34 cellular contexts compared by ENCODE assay signal in genomic region chr12:115670869-115671268, GRCh38.
"Had no signal": no experiment of that assay in that cellular context is flagged by ENCODE, and none has a peak within 500 bp of the region (broad histone marks: within the 10 kb centered on the region; RNA-seq: fewer than 3 reads in every experiment).

No MANE protein-coding gene starts in this region.

- H3K4me1 ChIP-seq: breast epithelium, colonic mucosa, esophagus muscularis mucosa, foreskin keratinocyte, gastrocnemius medialis, heart left ventricle had no signal

- H3K27ac ChIP-seq: adrenal gland, ascending aorta, breast epithelium, cardiac muscle cell, colonic mucosa, esophagus muscularis mucosa, foreskin keratinocyte, gastrocnemius medialis, heart left ventricle, WERI-Rb-1 had no signal

- H3K9me3 ChIP-seq: adrenal gland, ascending aorta, breast epithelium, colonic mucosa, gastrocnemius medialis, heart left ventricle had no signal

- H3K9me3 Mint-ChIP-seq: activated CD8-positive, alpha-beta T cell treated with anti-CD3 and anti-CD28 coated beads for 36 hours; activated naive CD8-positive, alpha-beta T cell treated with anti-CD3 and anti-CD28 coated beads for 36 hours; activated naive CD8-positive, alpha-beta T cell treated with anti-CD3 and anti-CD28 coated beads, Interleukin-2, amount 50 U/mL, for 24 hours had no signal

- H3K36me3 ChIP-seq: adrenal gland, ascending aorta, breast epithelium, cardiac muscle cell, colonic mucosa, esophagus muscularis mucosa, gastrocnemius medialis, heart left ventricle, WERI-Rb-1 had no signal

- H3K4me3 Mint-ChIP-seq: activated B cell treated with CpG ODN at 0.5 μM for 24 hours; activated CD8-positive, alpha-beta T cell treated with anti-CD3 and anti-CD28 coated beads for 36 hours; activated naive CD4-positive, alpha-beta T cell treated with anti-CD3 and anti-CD28 coated beads for 36 hours; activated naive CD4-positive, alpha-beta T cell treated with anti-CD3 and anti-CD28 coated beads, Interleukin-2, amount 50 U/mL, for 24 hours; activated naive CD8-positive, alpha-beta T cell treated with anti-CD3 and anti-CD28 coated beads for 36 hours; activated naive CD8-positive, alpha-beta T cell treated with anti-CD3 and anti-CD28 coated beads, Interleukin-2, amount 50 U/mL, for 24 hours; activated T-cell treated with anti-CD3 and anti-CD28 coated beads, Interleukin-2, amount 50 U/mL, for 4 hours; activated T-helper 17 cell treated with anti-CD3 and anti-CD28 coated beads, Interleukin-2, amount 50 U/mL, for 72 hours; brain; T-helper 2 cell treated with Interferon-gamma antibody and Interleukin-4, amounts not matched to agents 5 μg/mL and 100 μg/mL, for 36 hours had no signal

- H3K36me3 Mint-ChIP-seq: activated naive CD4-positive, alpha-beta T cell treated with anti-CD3 and anti-CD28 coated beads, Interleukin-2, amount 50 U/mL, for 24 hours; activated naive CD8-positive, alpha-beta T cell treated with anti-CD3 and anti-CD28 coated beads for 36 hours; brain had no signal

- H3K27me3 Mint-ChIP-seq: activated B cell treated with CpG ODN at 0.5 μM for 24 hours; activated CD8-positive, alpha-beta T cell treated with anti-CD3 and anti-CD28 coated beads for 36 hours; activated naive CD4-positive, alpha-beta T cell treated with anti-CD3 and anti-CD28 coated beads, Interleukin-2, amount 50 U/mL, for 24 hours; activated naive CD8-positive, alpha-beta T cell treated with anti-CD3 and anti-CD28 coated beads for 36 hours; activated T-helper 17 cell treated with anti-CD3 and anti-CD28 coated beads, Interleukin-2, amount 50 U/mL, for 72 hours had no signal

- H3K27ac Mint-ChIP-seq: activated B cell treated with CpG ODN at 0.5 μM for 24 hours; activated CD8-positive, alpha-beta T cell treated with anti-CD3 and anti-CD28 coated beads for 36 hours; activated naive CD4-positive, alpha-beta T cell treated with anti-CD3 and anti-CD28 coated beads for 36 hours; activated naive CD4-positive, alpha-beta T cell treated with anti-CD3 and anti-CD28 coated beads, Interleukin-2, amount 50 U/mL, for 24 hours; activated naive CD8-positive, alpha-beta T cell treated with anti-CD3 and anti-CD28 coated beads for 36 hours; activated naive CD8-positive, alpha-beta T cell treated with anti-CD3 and anti-CD28 coated beads, Interleukin-2, amount 50 U/mL, for 24 hours; activated T-helper 17 cell treated with anti-CD3 and anti-CD28 coated beads, Interleukin-2, amount 50 U/mL, for 72 hours; brain; T-helper 2 cell treated with Interferon-gamma antibody and Interleukin-4, amounts not matched to agents 5 μg/mL and 100 μg/mL, for 36 hours had no signal

- H3K4me1 Mint-ChIP-seq: activated B cell treated with CpG ODN at 0.5 μM for 24 hours; activated naive CD4-positive, alpha-beta T cell treated with anti-CD3 and anti-CD28 coated beads, Interleukin-2, amount 50 U/mL, for 24 hours; activated naive CD8-positive, alpha-beta T cell treated with anti-CD3 and anti-CD28 coated beads for 36 hours; activated naive CD8-positive, alpha-beta T cell treated with anti-CD3 and anti-CD28 coated beads, Interleukin-2, amount 50 U/mL, for 24 hours; activated T-helper 17 cell treated with anti-CD3 and anti-CD28 coated beads, Interleukin-2, amount 50 U/mL, for 72 hours; brain had no signal

- ATAC-seq: activated CD4-positive, CD25-positive, alpha-beta regulatory T cell treated with anti-CD3 and anti-CD28 coated beads, Interleukin-2, amount 50 U/mL, for 24 hours; activated CD8-positive, alpha-beta T cell treated with anti-CD3 and anti-CD28 coated beads for 36 hours; activated naive CD8-positive, alpha-beta T cell treated with anti-CD3 and anti-CD28 coated beads, Interleukin-2, amount 50 U/mL, for 24 hours; activated T-cell treated with anti-CD3 and anti-CD28 coated beads, Interleukin-2, amount 50 U/mL, for 4 hours; activated T-helper 17 cell treated with anti-CD3 and anti-CD28 coated beads, Interleukin-2, amount 50 U/mL, for 72 hours; foreskin keratinocyte; gastrocnemius medialis; heart left ventricle had no signal

- H3K27me3 ChIP-seq: adrenal gland, ascending aorta, breast epithelium, cardiac muscle cell, colonic mucosa, foreskin keratinocyte, gastrocnemius medialis had no signal

- DNase-seq: activated B cell treated with CpG ODN at 0.5 μM for 24 hours; activated CD4-positive, alpha-beta T cell treated with anti-CD3 and anti-CD28 coated beads for 48 hours; activated CD4-positive, alpha-beta T cell treated with anti-CD3 and anti-CD28 coated beads, Interleukin-2, amount 50 U/mL, for 1 hour; activated CD4-positive, alpha-beta T cell treated with anti-CD3 and anti-CD28 coated beads, Interleukin-2, amount 50 U/mL, for 48 hours; activated CD8-positive, alpha-beta memory T cell treated with anti-CD3 and anti-CD28 coated beads for 24 hours; activated CD8-positive, alpha-beta T cell treated with anti-CD3 and anti-CD28 coated beads for 36 hours; activated effector memory CD4-positive, alpha-beta T cell treated with Interleukin-2 at 50 U/mL for 16 hours; activated gamma-delta T cell treated with Interleukin-2 at 50 U/mL for 16 hours; activated naive CD4-positive, alpha-beta T cell treated with anti-CD3 and anti-CD28 coated beads for 36 hours; activated naive CD8-positive, alpha-beta T cell treated with anti-CD3 and anti-CD28 coated beads for 36 hours; activated naive CD8-positive, alpha-beta T cell treated with anti-CD3 and anti-CD28 coated beads, Interleukin-2, amount 50 U/mL, for 24 hours; activated T-cell treated with anti-CD3 and anti-CD28 coated beads, Interleukin-2, amount 50 U/mL, for 4 hours; adrenal gland; central memory CD4-positive, alpha-beta T cell; cerebellar nuclear complex; colonic mucosa; effector memory CD4-positive, alpha-beta T cell; erythroblast; foreskin keratinocyte; gastrocnemius medialis; glutamatergic neuron; heart left ventricle; hypothalamus; T1000; WERI-Rb-1 had no signal

- H3K4me3 ChIP-seq: adrenal gland, ascending aorta, breast epithelium, cardiac muscle cell, colonic mucosa, esophagus muscularis mucosa, gastrocnemius medialis, heart left ventricle had no signal
